Comparison of ENCODE assay signal across 1 cellular context in the genomic region with DNA sequence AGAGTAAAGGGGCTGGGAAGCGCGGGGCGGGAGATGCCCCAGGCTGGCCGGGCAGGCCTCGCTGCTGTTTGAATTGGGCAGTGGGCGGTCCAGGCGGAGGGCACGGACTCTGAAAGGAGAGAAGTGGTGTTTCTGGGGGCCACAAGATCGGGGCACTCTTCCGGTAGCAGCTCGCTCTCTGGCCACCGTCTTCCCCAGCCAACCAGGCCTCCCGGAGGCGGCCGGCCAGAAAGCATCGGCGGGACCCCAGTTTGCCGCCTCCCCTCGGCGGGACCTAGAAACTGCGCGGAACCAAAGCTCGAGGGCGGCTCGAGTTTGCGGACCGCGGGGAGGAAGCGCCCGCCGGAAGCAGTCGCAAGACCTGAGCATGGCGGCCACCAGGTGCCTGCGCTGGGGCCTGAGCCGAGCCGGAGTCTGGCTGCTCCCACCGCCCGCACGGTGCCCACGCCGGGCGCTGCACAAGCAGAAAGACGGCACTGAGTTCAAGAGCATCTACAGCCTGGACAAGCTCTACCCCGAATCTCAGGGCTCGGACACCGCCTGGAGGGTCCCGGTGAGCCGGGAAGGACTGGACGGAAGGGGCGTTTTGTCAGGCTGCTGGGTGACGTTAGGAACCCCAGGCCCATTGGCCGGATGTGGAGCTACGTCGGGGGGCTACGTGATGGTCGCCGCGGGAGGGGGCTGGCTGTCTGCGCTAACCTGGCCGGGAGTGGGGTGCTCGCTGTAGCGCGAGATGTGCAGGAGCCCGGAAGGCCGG.
TF ChIP-seq lines count a peak whose summit lies in the region.

MRPL58 (plus strand) TSS at position 351 of the 757 bp plus-strand sequence; CDS start at position 368, 17 bp downstream.

TF ChIP-seq in A549, 52 proteins besides CTCF, POLR2A, EP300 and RAD21 (continued from another document):
- TF ChIP-seq ESRRA (IDR thresholded peaks at IDR 0.05; ENCODE audit: borderline replicate concordance, low read length) (no peak), SMC3 (IDR thresholded peaks at IDR 0.05) (peak; percentile 70; the same call in 2 of the 3 replicates), MAFK (IDR thresholded peaks at IDR 0.05; ENCODE audit: partially characterized antibody) (no peak), PHF8 (IDR thresholded peaks at IDR 0.05; ENCODE audit: borderline replicate concordance, low read depth) (peak; percentile 84; the same call in 1 of the 2 replicates), HOXB13 (CRISPR knock-in tag; IDR thresholded peaks at IDR 0.05; ENCODE audit: low read depth) (peak; percentile 65; the same call in 1 of the 2 replicates), GATA3 (IDR thresholded peaks at IDR 0.05; ENCODE audit: borderline replicate concordance) (peak; percentile 58; the same call in 1 of the 2 replicates), CBX8 (IDR thresholded peaks at IDR 0.05) (no peak), RFX5 (IDR thresholded peaks at IDR 0.05) (0 out of 2 replicates have a peak, but pooled peaks have one; percentile 16), FOSB (CRISPR knock-in tag; IDR thresholded peaks at IDR 0.05) (no peak), MAZ (IDR thresholded peaks at IDR 0.05; ENCODE audit: borderline replicate concordance, low read depth, low read length) (peak; percentile 54; the same call in 1 of the 2 replicates), CBX2 (IDR thresholded peaks at IDR 0.05; ENCODE audit: borderline replicate concordance, low read depth) (no peak), TP53 (CRISPR knock-in tag; IDR thresholded peaks at IDR 0.05) (no peak), JUNB (IDR thresholded peaks at IDR 0.05) (no peak), HDAC2 (IDR thresholded peaks at IDR 0.05) (no peak), ATOH8 (CRISPR knock-in tag; IDR thresholded peaks at IDR 0.05; ENCODE audit: low read depth) (0 out of 2 replicates have a peak, but pooled peaks have one; percentile 51), NFE2L2 (conservative IDR thresholded peaks at IDR 0.05; ENCODE audit: low read length) (no peak), HOXB5 (CRISPR knock-in tag; IDR thresholded peaks at IDR 0.05) (0 out of 2 replicates have a peak, but pooled peaks have one; percentile 55), CEBPB (IDR thresholded peaks at IDR 0.05) (peak in 1 of 2 experiments; percentile 33; a peak in 1 of 4 replicates), ZNF302 (CRISPR knock-in tag; IDR thresholded peaks at IDR 0.05) (no peak), ELK1 (IDR thresholded peaks at IDR 0.05; ENCODE audit: low read depth, low read length) (no peak), JUN (IDR thresholded peaks at IDR 0.05) (peak; percentile 90 to 98), KDM5A (IDR thresholded peaks at IDR 0.05) (peak; percentile 91), EHMT2 (IDR thresholded peaks at IDR 0.05; ENCODE audit: low read depth) (no peak), FOSL2 (IDR thresholded peaks at IDR 0.05) (no peak), FOSL2 (CRISPR knock-in tag; IDR thresholded peaks at IDR 0.05) (peak; percentile 32; the same call in 1 of the 2 replicates)
